1 cellular context compared by ENCODE assay signal in genomic region chr18:32019251-32019943, GRCh38.
A peak's percentile ranks its signal among the peaks of the same experiment; 100 is the strongest.
TF ChIP-seq lines count a peak whose summit lies in the region.

No MANE protein-coding gene starts in this region.

TF ChIP-seq in HepG2, 621 proteins besides CTCF, POLR2A, EP300 and RAD21 (continued from another document and continues in another):
- TF ChIP-seq GPBP1L1 (CRISPR knock-in tag; IDR thresholded peaks at IDR 0.05), result no peak
- no peak for TF ChIP-seq TBL1XR1 (IDR thresholded peaks at IDR 0.05; ENCODE audit: borderline replicate concordance, low read length, partially characterized antibody)
- no peak for TF ChIP-seq KMT2B (CRISPR knock-in tag; IDR thresholded peaks at IDR 0.05)
- no peak for TF ChIP-seq ZNF704 (CRISPR knock-in tag; IDR thresholded peaks at IDR 0.05; ENCODE audit: borderline replicate concordance)
- TF ChIP-seq HNRNPK (IDR thresholded peaks at IDR 0.05; ENCODE audit: low read depth, low read length, poor library complexity, severe bottlenecking), result no peak
- TF ChIP-seq ZNF281 (CRISPR knock-in tag; IDR thresholded peaks at IDR 0.05; ENCODE audit: borderline replicate concordance), result peak; percentile 84
- TF ChIP-seq CSRNP2 (CRISPR knock-in tag; conservative IDR thresholded peaks at IDR 0.05; ENCODE audit: low read depth), result no peak
- no peak for TF ChIP-seq TCF12 (IDR thresholded peaks at IDR 0.05)
- TF ChIP-seq TCF12 (CRISPR knock-in tag; IDR thresholded peaks at IDR 0.05), result peak; percentile 75
- no peak for TF ChIP-seq TERF1 (CRISPR knock-in tag; IDR thresholded peaks at IDR 0.05)
- no peak for TF ChIP-seq TBX3 (IDR thresholded peaks at IDR 0.05; ENCODE audit: borderline replicate concordance)
- TF ChIP-seq ZFP91 (CRISPR knock-in tag; IDR thresholded peaks at IDR 0.05; ENCODE audit: borderline replicate concordance), result no peak
- TF ChIP-seq PRDM15 (CRISPR knock-in tag; IDR thresholded peaks at IDR 0.05), result peak; percentile 12; the same call in 1 of the 2 replicates
- no peak for TF ChIP-seq ZNF484 (CRISPR knock-in tag; IDR thresholded peaks at IDR 0.05; ENCODE audit: borderline replicate concordance, low read depth)
- TF ChIP-seq ZBTB7B (CRISPR knock-in tag; IDR thresholded peaks at IDR 0.05), result 0 out of 2 replicates have a peak, but pooled peaks have one; percentile 4
- TF ChIP-seq SUZ12 (IDR thresholded peaks at IDR 0.05; ENCODE audit: low read depth, low read length), result no peak
- no peak for TF ChIP-seq TOE1 (CRISPR knock-in tag; IDR thresholded peaks at IDR 0.05)
- no peak for TF ChIP-seq SALL2 (CRISPR knock-in tag; IDR thresholded peaks at IDR 0.05)
- TF ChIP-seq PBX3 (CRISPR knock-in tag; IDR thresholded peaks at IDR 0.05; ENCODE audit: borderline replicate concordance), result no peak
- peak; percentile 66; the same call in 1 of the 2 replicates for TF ChIP-seq FOXO1 (CRISPR knock-in tag; IDR thresholded peaks at IDR 0.05)
- TF ChIP-seq ZKSCAN1 (IDR thresholded peaks at IDR 0.05; ENCODE audit: low read length), result no peak
- TF ChIP-seq PRPF4 (IDR thresholded peaks at IDR 0.05; ENCODE audit: low read depth, low read length, poor library complexity, severe bottlenecking), result no peak
- no peak for TF ChIP-seq AGO2 (optimal IDR thresholded peaks at IDR 0.05; ENCODE audit: low read depth, low read length)
- TF ChIP-seq ZNF101 (CRISPR knock-in tag; IDR thresholded peaks at IDR 0.05; ENCODE audit: borderline replicate concordance, low read depth), result no peak
- TF ChIP-seq ZIK1 (CRISPR knock-in tag; IDR thresholded peaks at IDR 0.05; ENCODE audit: borderline replicate concordance, low read depth), result no peak
- no peak for TF ChIP-seq HOXA7 (CRISPR knock-in tag; IDR thresholded peaks at IDR 0.05)
- TF ChIP-seq ATF4 (CRISPR knock-in tag; IDR thresholded peaks at IDR 0.05), result peak in 1 of 2 experiments; percentile 44; a peak in 1 of 4 replicates
- no peak for TF ChIP-seq ZNF264 (CRISPR knock-in tag; IDR thresholded peaks at IDR 0.05)
- TF ChIP-seq SP140L (CRISPR knock-in tag; IDR thresholded peaks at IDR 0.05; ENCODE audit: borderline replicate concordance), result no peak
- TF ChIP-seq ZNF652 (CRISPR knock-in tag; IDR thresholded peaks at IDR 0.05; ENCODE audit: borderline replicate concordance, low read depth), result no peak
- TF ChIP-seq MTERF4 (CRISPR knock-in tag; IDR thresholded peaks at IDR 0.05), result no peak
- TF ChIP-seq HBP1 (CRISPR knock-in tag; IDR thresholded peaks at IDR 0.05; ENCODE audit: low read depth), result peak; percentile 22; the same call in 1 of the 2 replicates
- no peak for TF ChIP-seq GRHL1 (CRISPR knock-in tag; conservative IDR thresholded peaks at IDR 0.05)
- TF ChIP-seq ZNF839 (CRISPR knock-in tag; IDR thresholded peaks at IDR 0.05; ENCODE audit: borderline replicate concordance), result no peak
- no peak for TF ChIP-seq ZNF441 (CRISPR knock-in tag; IDR thresholded peaks at IDR 0.05; ENCODE audit: borderline replicate concordance)
